In the genomic region with DNA sequence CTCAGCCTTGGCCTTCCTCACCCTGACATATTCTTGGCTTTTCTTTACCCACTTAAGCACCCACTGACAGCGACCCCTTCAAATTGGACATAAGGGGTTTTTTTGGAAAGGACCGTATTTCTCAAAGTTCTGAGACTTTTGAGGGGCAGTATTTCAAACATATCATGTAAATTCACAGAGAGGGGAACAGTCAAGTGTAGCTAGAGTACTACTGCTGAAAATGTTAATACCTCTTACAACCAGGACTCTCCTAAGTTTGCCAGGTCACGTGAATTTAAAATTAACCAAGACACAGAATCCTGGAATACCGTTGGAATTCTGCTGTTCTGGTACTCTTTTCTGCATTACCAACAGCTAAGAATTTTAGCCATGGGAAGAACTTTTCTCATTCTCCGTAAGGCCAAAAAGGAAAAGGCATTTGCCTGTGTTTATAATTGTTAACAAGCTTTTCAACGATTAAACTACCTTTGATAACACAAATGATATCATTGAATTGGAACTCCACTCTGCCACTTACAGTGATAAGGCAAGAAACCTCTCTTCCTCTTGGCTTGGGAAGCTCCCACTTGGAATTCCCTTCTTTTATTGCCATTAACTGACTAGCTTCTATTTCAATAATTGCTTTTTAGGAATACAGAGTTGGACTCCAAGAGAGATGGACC, we compare ENCODE assay signal across 8 cellular contexts. TPM values are rescaled to one million over a fixed set of nuclear protein-coding genes. Genes with fewer than 3 reads are reported as not detected.
DNase-seq lines count a peak whose midpoint lies in the region; ATAC-seq and TF ChIP-seq lines count a peak whose summit lies in the region.

No MANE protein-coding gene starts in this region.

- H3K4me3 ChIP-seq in AG04449 (ENCODE audit: low read depth, low read length) (peak overlapping the region; percentile 76), breast epithelium (peak overlapping the region; percentile 61 to 74 (median 70)), mononuclear cell (ENCODE audit: low read length) (peak overlapping the region; percentile 65)

- intact Hi-C loops in breast epithelium (cut with DNase I; ENCODE audit: low total_unique reads) = no loop called here

- CTCF ChIA-PET in AG04449 (lab: Yijun Ruan, JAX) = interaction anchor here (0.7 to 1.8 kb wide), 5 partner anchors 9 to 180 kb away, joined by 3 to 6 read pairs (median 4); no protein-coding TSS in a partner anchor

- no peak for TF ChIP-seq CTCF in AG04449 (IDR thresholded peaks at IDR 0.05; ENCODE audit: insufficient read depth, low read length, missing control alignments)
- TF ChIP-seq CTCF in breast epithelium (IDR thresholded peaks at IDR 0.05) = no peak

- ATAC-seq in HG02884 (IDR thresholded peaks at IDR 0.05; ENCODE audit: unreplicated experiment) = peak; percentile 0

- POLR2A ChIA-PET in AG04449 (lab: Yijun Ruan, JAX) = interaction anchor here (1.2 to 1.5 kb wide), 2 partner anchors 17 to 140 kb away, joined by 5 to 6 read pairs; no protein-coding TSS in a partner anchor

- no peak for DNase-seq in AG04449 (ENCODE audit: low read depth, low spot score)
- DNase-seq in breast epithelium (ENCODE audit: low spot score in 2 of 2) = no peak
- DNase-seq in NCI-H446 treated with DMSO at 0.1 percent for 48 hours (lab: John Stamatoyannopoulos, UW) = no peak
- DNase-seq in erythroblast (lab: John Stamatoyannopoulos, UW) = no peak
- DNase-seq in OCI-M2 (lab: John Stamatoyannopoulos, UW; ENCODE audit: unreplicated experiment) = no peak
- no peak for DNase-seq in NCI-H774 (lab: John Stamatoyannopoulos, UW)

- H3K4me1 ChIP-seq in breast epithelium = peaks cover 0 to 7% of the 10 kb centered on the region in 2 donors
- H3K4me1 ChIP-seq in mononuclear cell (ENCODE audit: insufficient read depth, low read length) = peaks cover 14% of the 10 kb centered on the region

- H3K9me3 ChIP-seq in breast epithelium (no peaks in the 10 kb centered on the region), mononuclear cell (ENCODE audit: low read depth, low read length) (no peaks in the 10 kb centered on the region)

- peak overlapping the region; percentile 93 to 99 for H3K27ac ChIP-seq in breast epithelium

- H3K36me3 ChIP-seq in breast epithelium = no peaks in the 10 kb centered on the region

- TF ChIP-seq POLR2A in breast epithelium (IDR thresholded peaks at IDR 0.05) (no peak), erythroblast (IDR thresholded peaks at IDR 0.05; ENCODE audit: low read length) (no peak)

- H3K27me3 ChIP-seq in breast epithelium = no peaks in the 10 kb centered on the region
- H3K27me3 ChIP-seq in mononuclear cell (ENCODE audit: insufficient read depth, low read length) = no peaks in the 10 kb centered on the region

RNA-seq across cellular contexts. Expression of a gene that starts 0.6 kb away (rescaled TPM):
- total RNA-seq in breast epithelium = 100 to 1,000 TPM in 1 of 3 donors, 10 to 100 TPM in 2; 34.4 to 148 (median 49.8) TPM
- total RNA-seq in mononuclear cell = 9.1 TPM
